7 cellular contexts compared by ENCODE assay signal in the genomic region with DNA sequence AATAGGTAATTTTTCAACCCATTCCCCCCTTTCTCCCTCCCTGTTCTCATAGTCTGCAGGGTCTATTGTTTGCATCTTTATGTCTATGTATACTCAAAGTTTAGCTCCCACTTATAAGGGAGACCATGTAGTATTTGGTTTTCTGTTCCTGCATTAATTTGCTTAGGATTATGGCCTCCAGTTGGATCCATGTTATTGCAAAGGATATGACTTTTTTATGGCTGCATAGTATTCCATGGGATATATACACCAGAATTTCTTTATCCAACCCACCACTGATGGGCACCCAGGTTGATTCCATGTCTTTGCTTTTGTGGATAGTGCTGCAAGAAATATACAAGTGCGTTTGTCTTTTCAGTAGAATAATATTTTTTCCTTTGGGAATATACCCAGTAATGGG.
"Had no signal": no experiment of that assay in that cellular context is flagged by ENCODE, and none has a peak within 500 bp of the region (broad histone marks: within the 10 kb centered on the region; RNA-seq: fewer than 3 reads in every experiment).

No MANE protein-coding gene starts in this region.

- H3K27ac ChIP-seq: HL-60, KMS-11 had no signal

- H3K9ac ChIP-seq: KMS-11 had no signal

- FAIRE-seq: HepG2, HTR-8/SVneo had no signal

- ATAC-seq: HepG2 had no signal

- H3K4me2 ChIP-seq: KMS-11 had no signal

- DNase-seq: IMR-90, KBM-7, KG1 had no signal
